ENCODE assay signal across 1 cellular context in the genomic region with DNA sequence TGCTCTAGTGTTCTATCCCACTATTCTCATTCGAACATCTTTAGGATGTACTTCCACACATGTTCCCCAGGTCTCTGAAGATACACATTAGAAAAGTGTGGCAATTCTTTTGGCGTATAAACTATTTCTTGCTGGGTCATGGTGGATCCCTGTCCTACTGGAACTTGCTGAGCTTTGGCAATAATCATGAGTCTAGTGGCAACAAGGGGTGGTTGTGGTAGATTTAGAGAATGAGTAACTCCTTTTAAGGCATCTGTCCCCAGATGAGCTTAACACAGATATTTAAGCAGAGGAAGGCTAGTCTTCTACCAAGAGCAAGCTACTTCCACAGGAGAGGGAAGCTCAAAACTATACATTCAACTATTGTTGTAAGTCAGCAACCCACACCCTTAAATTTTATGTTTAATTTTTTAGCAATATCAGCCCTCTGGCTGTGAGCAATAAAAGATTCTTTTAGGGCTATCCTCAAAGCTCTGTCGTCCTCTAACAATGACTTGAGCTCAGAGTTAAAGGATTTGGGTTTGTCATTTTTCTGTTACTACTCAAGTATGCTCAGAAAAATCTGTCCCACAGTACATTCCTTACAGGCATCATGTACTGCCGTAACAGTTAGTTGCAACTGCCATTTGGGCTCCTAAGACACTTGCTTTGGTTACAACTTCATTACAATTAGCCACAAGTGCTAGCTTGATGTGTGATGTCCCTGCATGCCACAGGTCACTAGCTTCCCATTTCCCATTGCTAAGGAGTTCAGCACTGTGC.
TF ChIP-seq lines count a peak whose summit lies in the region.

No MANE protein-coding gene starts in this region.

TF ChIP-seq in IMR-90, 13 proteins besides CTCF, POLR2A, EP300 and RAD21:
- TF ChIP-seq NFE2L2 (IDR thresholded peaks at IDR 0.05; ENCODE audit: low read depth, low read length), result no peak
TF ChIP-seq in IMR-90: peak in this region for 0.
